Comparison of ENCODE assay signal across 11 cellular contexts in the genomic region with DNA sequence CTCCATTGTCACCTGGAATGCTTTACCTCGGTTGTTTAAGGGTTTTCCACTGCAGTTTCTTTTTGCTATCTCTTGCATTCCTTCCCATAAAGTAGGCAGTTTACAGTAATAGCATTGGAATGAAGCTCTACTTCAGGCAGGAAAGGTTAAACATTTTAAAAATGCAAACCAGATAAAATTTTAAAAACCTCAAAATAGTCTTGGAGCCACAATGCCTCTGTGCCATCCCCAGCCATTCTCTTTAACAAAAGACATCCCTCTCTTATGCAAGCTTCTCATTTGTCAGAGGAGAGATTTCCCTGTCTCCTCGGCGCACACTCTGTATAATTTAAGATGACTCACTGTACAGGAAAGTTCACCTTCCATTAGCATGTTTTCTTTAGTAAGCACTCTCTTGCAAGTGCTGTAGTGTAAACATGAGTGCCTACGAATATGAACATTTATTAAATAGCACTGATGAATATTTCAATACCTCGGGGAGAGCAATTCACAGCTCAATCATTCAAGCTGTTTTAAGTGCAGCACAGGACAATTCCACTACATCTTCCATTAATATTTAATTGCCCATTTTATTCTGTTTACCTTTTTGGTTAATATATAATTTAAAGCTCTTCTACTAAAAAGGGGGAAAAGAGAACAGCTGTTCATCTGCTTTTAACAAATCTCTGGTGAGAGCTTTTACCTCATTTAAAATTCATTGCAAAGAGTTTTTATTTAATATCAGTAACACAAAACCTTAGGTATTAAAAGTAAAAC.
DNase-seq lines count a peak whose midpoint lies in the region; ATAC-seq and TF ChIP-seq lines count a peak whose summit lies in the region.
"Had no signal": no experiment of that assay in that cellular context is flagged by ENCODE, and none has a peak within 500 bp of the region (broad histone marks: within the 10 kb centered on the region; RNA-seq: fewer than 3 reads in every experiment).

No MANE protein-coding gene starts in this region.

- WGBS in psoas muscle, 3 donors, result 30 to 40% (median 37%) methylated on average over 5 of the region's 5 CpGs

- no peak overlapping the region for H3K27ac Mint-ChIP-seq in nephron progenitor cell
- no peak overlapping the region for H3K27ac Mint-ChIP-seq in naive thymus-derived CD4-positive, alpha-beta T cell

- no peaks in the 10 kb centered on the region for H3K36me3 Mint-ChIP-seq in nephron progenitor cell (ENCODE audit: low read depth)
- H3K36me3 Mint-ChIP-seq in naive thymus-derived CD4-positive, alpha-beta T cell, result peaks cover 0 to 5% (median 0%) of the 10 kb centered on the region in 5 donors

- ATAC-seq in psoas muscle, result peak; percentile 85 to 93 (median 88)
- no peak for ATAC-seq in naive thymus-derived CD4-positive, alpha-beta T cell
- ATAC-seq in GM21786 (IDR thresholded peaks at IDR 0.05; ENCODE audit: unreplicated experiment), result no peak
- ATAC-seq: GM12878 had no signal

- POLR2A ChIA-PET in naive thymus-derived CD4-positive, alpha-beta T cell (lab: Charles Lee), result no interaction called here

- DNase-seq in DMS79 treated with DMSO at 0.1 percent for 48 hours (lab: John Stamatoyannopoulos, UW), result peak; percentile 43
- DNase-seq in NCI-H2227 (lab: John Stamatoyannopoulos, UW; ENCODE audit: unreplicated experiment), result peak; percentile 18
- peak; percentile 78 for DNase-seq in epithelial cell of prostate (ENCODE audit: low read depth, low spot score)
- DNase-seq in psoas muscle, result no peak
- DNase-seq in nephron progenitor cell, result no peak
- DNase-seq in naive thymus-derived CD4-positive, alpha-beta T cell, result no peak
- DNase-seq in activated CD4-positive, alpha-beta T cell treated with anti-CD3 and anti-CD28 coated beads for 48 hours, result no peak
- DNase-seq: aorta had no signal

- H3K4me3 Mint-ChIP-seq in nephron progenitor cell, result no peak overlapping the region
- H3K4me3 Mint-ChIP-seq in naive thymus-derived CD4-positive, alpha-beta T cell, result no peak overlapping the region

- no peaks in the 10 kb centered on the region for H3K36me3 ChIP-seq in psoas muscle (ENCODE audit: insufficient read depth in 1 of 2, low read depth in 1 of 2)
- H3K36me3 ChIP-seq in naive thymus-derived CD4-positive, alpha-beta T cell (ENCODE audit: control insufficient read depth in 2 of 3, insufficient read depth in 3 of 3, low read length in 3 of 3), result no peaks in the 10 kb centered on the region
- H3K36me3 ChIP-seq: thoracic aorta had no signal

- no peak for TF ChIP-seq CTCF in psoas muscle (IDR thresholded peaks at IDR 0.05)
- TF ChIP-seq CTCF in nephron progenitor cell (IDR thresholded peaks at IDR 0.05), result no peak

- CTCF ChIA-PET in naive thymus-derived CD4-positive, alpha-beta T cell (lab: Charles Lee), result no interaction called here

- H3K4me1 ChIP-seq in psoas muscle, result peaks cover 14% of the 10 kb centered on the region
- H3K4me1 ChIP-seq in naive thymus-derived CD4-positive, alpha-beta T cell (ENCODE audit: control insufficient read depth in 2 of 2, insufficient read depth in 2 of 2, low read length in 2 of 2), result no peaks in the 10 kb centered on the region

- peaks cover 4% of the 10 kb centered on the region for H3K27me3 Mint-ChIP-seq in nephron progenitor cell (ENCODE audit: low read depth, poor library complexity)
- H3K27me3 Mint-ChIP-seq in naive thymus-derived CD4-positive, alpha-beta T cell, result no peaks in the 10 kb centered on the region

- no peaks in the 10 kb centered on the region for H3K9me3 ChIP-seq in psoas muscle
- H3K9me3 ChIP-seq in naive thymus-derived CD4-positive, alpha-beta T cell (ENCODE audit: control insufficient read depth in 2 of 3, low read length in 3 of 3), result no peaks in the 10 kb centered on the region
- H3K9me3 ChIP-seq: thoracic aorta had no signal

- H3K4me3 ChIP-seq in psoas muscle, result no peak overlapping the region
- H3K4me3 ChIP-seq in naive thymus-derived CD4-positive, alpha-beta T cell (ENCODE audit: low read length), result no peak overlapping the region
- H3K4me3 ChIP-seq: GM12878, thoracic aorta had no signal

- peaks cover 13% of the 10 kb centered on the region for H3K9me3 Mint-ChIP-seq in nephron progenitor cell
- peaks cover 0 to 21% (median 9%) of the 10 kb centered on the region in 11 donors for H3K9me3 Mint-ChIP-seq in naive thymus-derived CD4-positive, alpha-beta T cell

- intact Hi-C loops in psoas muscle (cut with DNase I), result loop anchor here in 1 of 2 donors (2.0 kb wide), 1 partner anchor 37 kb away; no protein-coding TSS in a partner anchor
- intact Hi-C loops in naive thymus-derived CD4-positive, alpha-beta T cell (cut with micrococcal nuclease), result no loop called here

- H3K4me1 Mint-ChIP-seq in nephron progenitor cell, result peaks cover 16% of the 10 kb centered on the region
- H3K4me1 Mint-ChIP-seq in naive thymus-derived CD4-positive, alpha-beta T cell, result no peaks in the 10 kb centered on the region

- peak overlapping the region; percentile 47 for H3K27ac ChIP-seq in epithelial cell of prostate
- H3K27ac ChIP-seq in psoas muscle, result peak overlapping the region; percentile 74
- no peak overlapping the region for H3K27ac ChIP-seq in naive thymus-derived CD4-positive, alpha-beta T cell (ENCODE audit: low read depth, low read length)
- H3K27ac ChIP-seq: thoracic aorta had no signal

- H3K27me3 ChIP-seq in psoas muscle (ENCODE audit: insufficient read depth in 3 of 3, low read length in 2 of 3), result no peaks in the 10 kb centered on the region
- H3K27me3 ChIP-seq in naive thymus-derived CD4-positive, alpha-beta T cell (ENCODE audit: control insufficient read depth in 2 of 2, insufficient read depth in 2 of 2, low read length in 2 of 2), result no peaks in the 10 kb centered on the region

Comparison
In these comparisons a context has a peak if more than half of its experiments do, and no peak if none do; other contexts are left out.
1. DNase-seq: peak in DMS79 treated with DMSO at 0.1 percent for 48 hours (single experiment), NCI-H2227 (single experiment) and epithelial cell of prostate (single experiment); none in psoas muscle (0 of 2), nephron progenitor cell (single experiment), naive thymus-derived CD4-positive, alpha-beta T cell (0 of 9) and activated CD4-positive, alpha-beta T cell treated with anti-CD3 and anti-CD28 coated beads for 48 hours (single experiment).
2. ATAC-seq: peak in psoas muscle (4 of 4); none in naive thymus-derived CD4-positive, alpha-beta T cell (single experiment) and GM21786 (single experiment).